Comparison of ENCODE assay signal across 17 cellular contexts in genomic region chr2:102069311-102069974, GRCh38.
DNase-seq lines count a peak whose midpoint lies in the region; ATAC-seq and TF ChIP-seq lines count a peak whose summit lies in the region.
"Had no signal": no experiment of that assay in that cellular context is flagged by ENCODE, and none has a peak within 500 bp of the region (broad histone marks: within the 10 kb centered on the region; RNA-seq: fewer than 3 reads in every experiment).

No MANE protein-coding gene starts in this region.

- dilution Hi-C loops in IMR-90 (cut with HindIII; ENCODE audit: low sequenced_read_pairs, unreplicated experiment): no loop called here

- H3K4me3 ChIP-seq in IMR-90 (ENCODE audit: insufficient read depth, low read depth, low read length) (no peak overlapping the region), brain microvascular endothelial cell (ENCODE audit: low read depth, low read length) (no peak overlapping the region), right lobe of liver (no peak overlapping the region), skeletal muscle satellite cell (ENCODE audit: low read length) (no peak overlapping the region)
- H3K4me3 ChIP-seq: cardiac muscle cell had no signal

- no peak for TF ChIP-seq RAD21 in IMR-90 (IDR thresholded peaks at IDR 0.05; ENCODE audit: low read length)

- H2AK9ac ChIP-seq in IMR-90 (replicated peaks; ENCODE audit: low read depth, low read length, poor library complexity): peak overlapping the region; percentile 45

- H3K27ac Mint-ChIP-seq in T-helper 2 cell treated with Interferon-gamma antibody and Interleukin-4, amounts not matched to agents 5 μg/mL and 100 μg/mL, for 36 hours: no peak overlapping the region
- H3K27ac Mint-ChIP-seq: activated naive CD4-positive, alpha-beta T cell treated with anti-CD3 and anti-CD28 coated beads for 36 hours; naive thymus-derived CD8-positive, alpha-beta T cell; WTC11 had no signal

- in situ Hi-C loops in IMR-90 (cut with MboI; ENCODE audit: low sequenced_read_pairs) (no loop called here), brain microvascular endothelial cell (cut with HindIII; ENCODE audit: low pct_ligation_motif_present, low sequenced_read_pairs) (no loop called here)

- H4K5ac ChIP-seq in IMR-90 (ENCODE audit: low read depth, low read length): peak overlapping the region; percentile 81

- peak overlapping the region; percentile 80 for H3K18ac ChIP-seq in IMR-90 (ENCODE audit: low read depth, low read length)

- peak overlapping the region; percentile 82 for H4K91ac ChIP-seq in IMR-90 (ENCODE audit: insufficient read depth, low read depth, low read length)

- H3K36me3 Mint-ChIP-seq in T-helper 2 cell treated with Interferon-gamma antibody and Interleukin-4, amounts not matched to agents 5 μg/mL and 100 μg/mL, for 36 hours (ENCODE audit: low read depth): no peaks in the 10 kb centered on the region
- H3K36me3 Mint-ChIP-seq: WTC11 had no signal

- H2AK5ac ChIP-seq in IMR-90 (ENCODE audit: low read depth, low read length): peak overlapping the region; percentile 84

- peak overlapping the region; percentile 56; the same call in 1 of the 2 replicates for H3K14ac ChIP-seq in IMR-90 (replicated peaks; ENCODE audit: low read depth, low read length)

- no peak overlapping the region for H3K4me3 Mint-ChIP-seq in T-helper 2 cell treated with Interferon-gamma antibody and Interleukin-4, amounts not matched to agents 5 μg/mL and 100 μg/mL, for 36 hours
- H3K4me3 Mint-ChIP-seq: activated naive CD4-positive, alpha-beta T cell treated with anti-CD3 and anti-CD28 coated beads for 36 hours; naive thymus-derived CD8-positive, alpha-beta T cell; WTC11 had no signal

- H2BK120ac ChIP-seq in IMR-90 (ENCODE audit: low read depth, low read length): peak overlapping the region; percentile 57

- DNase-seq in IMR-90 (no peak), brain microvascular endothelial cell (no peak), right lobe of liver (peak in 1 of 3 donors; percentile 24)
- no peak for DNase-seq in stimulated activated CD4-positive, alpha-beta T cell treated with anti-CD3 and anti-CD28 coated beads, Interleukin-15, amount 100 ng/mL, for 24 hours
- no peak for DNase-seq in T-helper 2 cell treated with Interferon-gamma antibody and Interleukin-4, amounts not matched to agents 5 μg/mL and 100 μg/mL, for 36 hours (ENCODE audit: low spot score)
- DNase-seq: activated naive CD4-positive, alpha-beta T cell treated with anti-CD3 and anti-CD28 coated beads for 36 hours; H7; KG1; naive thymus-derived CD8-positive, alpha-beta T cell; NCI-H1417; NCI-H2227 treated with DMSO at 0.1 percent for 48 hours; stimulated activated naive CD4-positive, alpha-beta T cell treated with Interleukin-2 at 50 U/mL for 16 hours had no signal

- H2BK5ac ChIP-seq in IMR-90 (ENCODE audit: low read depth, low read length, poor library complexity, severe bottlenecking): peak overlapping the region; percentile 73

- H3K9me3 Mint-ChIP-seq in T-helper 2 cell treated with Interferon-gamma antibody and Interleukin-4, amounts not matched to agents 5 μg/mL and 100 μg/mL, for 36 hours: peaks cover 4% of the 10 kb centered on the region
- H3K9me3 Mint-ChIP-seq: WTC11 had no signal

- H3K27ac ChIP-seq in IMR-90 (ENCODE audit: insufficient read depth, low read length) (peak overlapping the region; percentile 80; the same call in 1 of the 2 replicates), brain microvascular endothelial cell (peak overlapping the region; percentile 68), right lobe of liver (peak overlapping the region; percentile 13 to 96 (median 37))
- H3K27ac ChIP-seq: cardiac muscle cell had no signal

- CTCF ChIA-PET in IMR-90 (lab: Yijun Ruan, JAX): interaction anchor here (0.6 to 2.5 kb wide), 4 partner anchors 23 to 229 kb away, joined by 3 to 9 read pairs (median 3); no protein-coding TSS in a partner anchor

- H4K20me1 ChIP-seq in IMR-90 (ENCODE audit: insufficient read depth, low read length): no peaks in the 10 kb centered on the region

- peaks cover 4% of the 10 kb centered on the region for H3K4me1 Mint-ChIP-seq in T-helper 2 cell treated with Interferon-gamma antibody and Interleukin-4, amounts not matched to agents 5 μg/mL and 100 μg/mL, for 36 hours (ENCODE audit: low read depth)

- peak overlapping the region; percentile 67; the same call in 1 of the 3 replicates for H2BK15ac ChIP-seq in IMR-90 (ENCODE audit: low read depth, low read length)

- intact Hi-C loops in IMR-90 (cut with micrococcal nuclease): no loop called here
- intact Hi-C loops in right lobe of liver (cut with DNase I): no loop called here

- peaks cover 2% of the 10 kb centered on the region for H3K27me3 Mint-ChIP-seq in T-helper 2 cell treated with Interferon-gamma antibody and Interleukin-4, amounts not matched to agents 5 μg/mL and 100 μg/mL, for 36 hours (ENCODE audit: low read depth)

- WGBS in IMR-90 (ENCODE audit: extremely low coverage in 2 of 2, insufficient read length in 1 of 2), 2 experiments: no CpG with 5 or more reads among the region's 8 CpGs
- 65% methylated on average over 3 of the region's 8 CpGs for WGBS in right lobe of liver (ENCODE audit: insufficient coverage, low coverage, low lambda C conversion rate, missing lambda C conversion rate)

- peak overlapping the region; percentile 76 for H2AFZ ChIP-seq in IMR-90 (replicated peaks; ENCODE audit: low read length, poor library complexity)

- H3K9me1 ChIP-seq in IMR-90 (ENCODE audit: insufficient read depth, low read length): peaks cover 21% of the 10 kb centered on the region

- H3K23ac ChIP-seq in IMR-90 (ENCODE audit: low read depth, low read length): peak overlapping the region; percentile 27; the same call in 1 of the 2 replicates

- peak overlapping the region; percentile 80 to 92 for H4K8ac ChIP-seq in IMR-90 (ENCODE audit: low read depth in 2 of 2, low read length in 2 of 2)

- H3K4ac ChIP-seq in IMR-90 (ENCODE audit: low read depth, low read length): peak overlapping the region; percentile 82

- H3K4me1 ChIP-seq in IMR-90 (ENCODE audit: control insufficient read depth, insufficient read depth, low read length): peaks cover 24% of the 10 kb centered on the region
- peaks cover 0 to 28% (median 17%) of the 10 kb centered on the region in 4 donors for H3K4me1 ChIP-seq in right lobe of liver
- H3K4me1 ChIP-seq in skeletal muscle satellite cell (ENCODE audit: control insufficient read depth, insufficient read depth, low read length): peaks cover 43% of the 10 kb centered on the region

- ATAC-seq in IMR-90 (ENCODE audit: low read depth) (no peak), right lobe of liver (no peak), HG02870 (IDR thresholded peaks at IDR 0.05; ENCODE audit: unreplicated experiment) (no peak), GM19023 (IDR thresholded peaks at IDR 0.05; ENCODE audit: unreplicated experiment) (no peak)
- ATAC-seq: naive thymus-derived CD8-positive, alpha-beta T cell; WTC11 had no signal

- POLR2A ChIA-PET in IMR-90 (lab: Charles Lee; ENCODE audit: unreplicated experiment): no interaction called here

- peaks cover 0 to 26% of the 10 kb centered on the region in 2 experiments; a peak in 2 of 4 replicates for H3K79me1 ChIP-seq in IMR-90 (ENCODE audit: low read depth in 1 of 2, low read length in 2 of 2)

- H3K27me3 ChIP-seq in IMR-90 (ENCODE audit: control insufficient read depth, insufficient read depth, low read length) (no peaks in the 10 kb centered on the region), brain microvascular endothelial cell (replicated peaks) (no peaks in the 10 kb centered on the region), right lobe of liver (no peaks in the 10 kb centered on the region), skeletal muscle satellite cell (ENCODE audit: control insufficient read depth, insufficient read depth, low read length) (no peaks in the 10 kb centered on the region)
- H3K27me3 ChIP-seq: cardiac muscle cell had no signal

- H3K9me3 ChIP-seq in IMR-90 (ENCODE audit: control insufficient read depth, insufficient read depth, low read length) (peaks cover 4% of the 10 kb centered on the region), right lobe of liver (peaks cover 0 to 9% (median 2%) of the 10 kb centered on the region in 4 donors), skeletal muscle satellite cell (replicated peaks; ENCODE audit: low read length) (peaks cover 6% of the 10 kb centered on the region)

- no TSS peak for BruUV-seq in IMR-90 (replicated peaks; lab: Mats Ljungman, UMichigan)

- TF ChIP-seq POLR2A in IMR-90 (IDR thresholded peaks at IDR 0.05; ENCODE audit: low read depth, low read length) (no peak), right lobe of liver (IDR thresholded peaks at IDR 0.05) (no peak)

- H2BK20ac ChIP-seq in IMR-90 (ENCODE audit: low read depth, low read length): peak overlapping the region; percentile 50; the same call in 1 of the 2 replicates

- no peak overlapping the region for H3K56ac ChIP-seq in IMR-90 (ENCODE audit: extremely low read depth, insufficient read depth, low read length)

- TF ChIP-seq CTCF in IMR-90 (conservative IDR thresholded peaks at IDR 0.05; ENCODE audit: low read depth, low read length) (no peak), brain microvascular endothelial cell (IDR thresholded peaks at IDR 0.05; ENCODE audit: low read depth, low read length, missing control alignments) (no peak), right lobe of liver (IDR thresholded peaks at IDR 0.05) (no peak)

- peak overlapping the region; percentile 7; the same call in 1 of the 2 replicates for H3K9ac ChIP-seq in IMR-90 (ENCODE audit: low read depth, low read length)
- peak overlapping the region; percentile 86 for H3K9ac ChIP-seq in skeletal muscle satellite cell (ENCODE audit: low read depth, low read length)

- peak overlapping the region; percentile 64 for H3K4me2 ChIP-seq in IMR-90 (ENCODE audit: low read depth, low read length)
- peak overlapping the region; percentile 76 for H3K4me2 ChIP-seq in skeletal muscle satellite cell (ENCODE audit: low read length)

- H3K36me3 ChIP-seq in IMR-90 (ENCODE audit: control insufficient read depth, insufficient read depth, low read length) (no peaks in the 10 kb centered on the region), brain microvascular endothelial cell (replicated peaks) (no peaks in the 10 kb centered on the region), right lobe of liver (no peaks in the 10 kb centered on the region), skeletal muscle satellite cell (ENCODE audit: insufficient read depth, low read length) (no peaks in the 10 kb centered on the region)
- H3K36me3 ChIP-seq: cardiac muscle cell had no signal

TF ChIP-seq in IMR-90, 13 proteins besides CTCF, POLR2A, EP300 and RAD21 (continues in another document):
- TF ChIP-seq BHLHE40 (IDR thresholded peaks at IDR 0.05; ENCODE audit: low read depth, low read length): no peak
- TF ChIP-seq CEBPB (IDR thresholded peaks at IDR 0.05; ENCODE audit: low read depth, low read length): no peak
- TF ChIP-seq MAFK (IDR thresholded peaks at IDR 0.05; ENCODE audit: low read depth, low read length): no peak
- no peak for TF ChIP-seq MXI1 (IDR thresholded peaks at IDR 0.05; ENCODE audit: borderline replicate concordance, low read depth, low read length)
- TF ChIP-seq RCOR1 (IDR thresholded peaks at IDR 0.05; ENCODE audit: insufficient replicate concordance, low read length): no peak
- TF ChIP-seq SMC3 (IDR thresholded peaks at IDR 0.05; ENCODE audit: low read depth, low read length): no peak
- no peak for TF ChIP-seq FOS (IDR thresholded peaks at IDR 0.05; ENCODE audit: low read depth, low read length)
